ENCODE assay signal across 14 cellular contexts in the genomic region with DNA sequence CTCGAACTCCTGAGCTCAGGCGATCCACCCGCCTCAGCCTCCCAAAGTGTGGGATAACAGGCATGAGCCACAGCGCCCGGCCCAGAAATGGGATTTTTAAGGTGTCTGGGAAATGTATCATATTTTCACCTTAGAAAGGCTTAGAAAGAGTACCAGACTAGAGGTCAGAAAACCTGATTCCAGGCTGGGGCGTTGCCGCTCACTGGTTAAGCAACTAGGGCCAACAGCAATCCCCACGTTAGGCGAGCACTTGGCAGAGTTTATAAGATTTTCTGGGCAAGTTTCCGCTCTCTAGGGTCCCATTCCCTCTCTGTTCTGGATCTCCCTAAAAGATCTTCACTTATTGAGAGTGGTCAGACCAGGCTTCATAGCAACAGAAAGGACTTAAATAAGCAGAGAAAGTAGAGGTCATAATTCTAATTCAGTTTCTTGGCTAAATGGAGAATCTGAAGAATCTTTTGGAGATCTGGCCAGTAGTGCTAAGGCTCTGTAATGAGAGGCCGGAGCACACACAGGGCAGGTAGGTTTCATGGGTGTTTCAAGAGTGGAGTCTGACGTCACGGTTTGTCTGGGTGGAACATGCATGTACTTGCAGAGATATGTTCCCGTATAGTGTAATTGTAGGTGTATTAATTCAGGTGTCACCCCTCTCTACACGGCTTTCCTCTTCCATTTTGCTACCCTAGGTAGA. TPM values are rescaled to one million over a fixed set of nuclear protein-coding genes. Genes with fewer than 3 reads are reported as not detected.
A peak's percentile ranks its signal among the peaks of the same experiment; 100 is the strongest.
DNase-seq lines count a peak whose midpoint lies in the region; ATAC-seq, FAIRE-seq and TF ChIP-seq lines count a peak whose summit lies in the region.
"Had no signal": no experiment of that assay in that cellular context is flagged by ENCODE, and none has a peak within 500 bp of the region (broad histone marks: within the 10 kb centered on the region; RNA-seq: fewer than 3 reads in every experiment).

No MANE protein-coding gene starts in this region.

- no peak for ATAC-seq in A549
- ATAC-seq in psoas muscle: no peak
- ATAC-seq in HG02610 (IDR thresholded peaks at IDR 0.05; ENCODE audit: unreplicated experiment): no peak

- H3K27ac ChIP-seq in A549 (peak overlapping the region; percentile 49 to 99; a peak in 3 of 6 replicates), SJSA1 (peak overlapping the region; percentile 83), psoas muscle (peak overlapping the region; percentile 90)

- DNase-seq in A549 (ENCODE audit: low read depth in 1 of 2, low spot score in 1 of 2): no peak
- no peak for DNase-seq in SJSA1 (ENCODE audit: low read depth in 1 of 2, low spot score in 2 of 2)
- DNase-seq in fibroblast of the aortic adventitia (ENCODE audit: low read depth): peak; percentile 73
- DNase-seq in psoas muscle: peak; percentile 65 to 71
- no peak for DNase-seq in activated naive CD4-positive, alpha-beta T cell (lab: John Stamatoyannopoulos, UW)
- no peak for DNase-seq in NCI-H2196 (lab: John Stamatoyannopoulos, UW; ENCODE audit: unreplicated experiment)
- no peak for DNase-seq in NCI-H1436 (lab: John Stamatoyannopoulos, UW)
- DNase-seq: activated CD4-positive, alpha-beta T cell treated with anti-CD3 and anti-CD28 coated beads, Interleukin-2, amount 10 ng/mL, durations not matched to agents 7 days and 5 days; GDM1; NCI-H345; SHP77 treated with DMSO at 0.1 percent for 48 hours had no signal

- H3K4me3 ChIP-seq in A549 (no peak overlapping the region), SJSA1 (no peak overlapping the region), fibroblast of the aortic adventitia (ENCODE audit: low read depth, low read length) (no peak overlapping the region), psoas muscle (no peak overlapping the region)

- H3K36me3 ChIP-seq in SJSA1 (peaks cover 10% of the 10 kb centered on the region), psoas muscle (ENCODE audit: insufficient read depth in 1 of 2, low read depth in 1 of 2) (no peaks in the 10 kb centered on the region)

- POLR2A ChIA-PET in A549 (lab: Yijun Ruan, JAX): no interaction called here

- no peaks in the 10 kb centered on the region for H3K27me3 ChIP-seq in SJSA1 (replicated peaks)
- no peaks in the 10 kb centered on the region for H3K27me3 ChIP-seq in psoas muscle (ENCODE audit: insufficient read depth in 3 of 3, low read length in 2 of 3)

- H3K4me1 ChIP-seq in A549 (peaks cover 35% of the 10 kb centered on the region), SJSA1 (replicated peaks) (peaks cover 69% of the 10 kb centered on the region), psoas muscle (peaks cover 31% of the 10 kb centered on the region)

- FAIRE-seq in A549 (lab: Jason Lieb, UNC): no peak
- FAIRE-seq: H54, islet of Langerhans had no signal

- CTCF ChIA-PET in A549 (lab: Yijun Ruan, JAX): no interaction called here

- no peak for TF ChIP-seq POLR2A in A549 (IDR thresholded peaks at IDR 0.05; ENCODE audit: low read length)

- no peaks in the 10 kb centered on the region for H3K9me3 ChIP-seq in A549
- 0 out of 2 replicates have a peak, but pooled peaks cover 2% of the 10 kb centered on the region for H3K9me3 ChIP-seq in SJSA1 (replicated peaks)
- no peaks in the 10 kb centered on the region for H3K9me3 ChIP-seq in psoas muscle

- TF ChIP-seq CTCF in A549 (IDR thresholded peaks at IDR 0.05) (no peak), fibroblast of the aortic adventitia (IDR thresholded peaks at IDR 0.05; ENCODE audit: insufficient read depth, low read length) (no peak), psoas muscle (IDR thresholded peaks at IDR 0.05) (no peak)

- 92% methylated on average over 15 of the region's 15 CpGs for WGBS in A549 (ENCODE audit: missing lambda C conversion rate)
- 80 to 84% (median 82%) methylated on average over 15 of the region's 15 CpGs for WGBS in psoas muscle, 3 donors

- intact Hi-C loops in psoas muscle (cut with DNase I): loop anchor here (2.0 to 10.0 kb wide), 2 partner anchors 278 to 280 kb away; no protein-coding TSS in a partner anchor

- TF ChIP-seq RAD21 in A549 (conservative IDR thresholded peaks at IDR 0.05 in 1 of 2, IDR thresholded peaks at IDR 0.05 in 1 of 2): no peak

- no peak overlapping the region; the same call in 2 of the 3 replicates for H3K4me2 ChIP-seq in A549

- no peak for TF ChIP-seq EP300 in A549 (IDR thresholded peaks at IDR 0.05)

TF ChIP-seq in A549, 52 proteins besides CTCF, POLR2A, EP300 and RAD21:
- TF ChIP-seq NR3C1 (IDR thresholded peaks at IDR 0.05): no peak
- TF ChIP-seq CBX2 (IDR thresholded peaks at IDR 0.05; ENCODE audit: borderline replicate concordance, low read depth): no peak
- no peak for TF ChIP-seq TP53 (CRISPR knock-in tag; IDR thresholded peaks at IDR 0.05)
- TF ChIP-seq, protein P1, sequence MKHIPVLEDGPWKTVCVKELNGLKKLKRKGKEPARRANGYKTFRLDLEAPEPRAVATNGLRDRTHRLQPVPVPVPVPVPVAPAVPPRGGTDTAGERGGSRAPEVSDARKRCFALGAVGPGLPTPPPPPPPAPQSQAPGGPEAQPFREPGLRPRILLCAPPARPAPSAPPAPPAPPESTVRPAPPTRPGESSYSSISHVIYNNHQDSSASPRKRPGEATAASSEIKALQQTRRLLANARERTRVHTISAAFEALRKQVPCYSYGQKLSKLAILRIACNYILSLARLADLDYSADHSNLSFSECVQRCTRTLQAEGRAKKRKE (CRISPR knock-in tag; IDR thresholded peaks at IDR 0.05; ENCODE audit: low read depth): no peak
- TF ChIP-seq CBX8 (IDR thresholded peaks at IDR 0.05): no peak
- no peak for TF ChIP-seq RARB (CRISPR knock-in tag; IDR thresholded peaks at IDR 0.05)
- TF ChIP-seq, protein P2, sequence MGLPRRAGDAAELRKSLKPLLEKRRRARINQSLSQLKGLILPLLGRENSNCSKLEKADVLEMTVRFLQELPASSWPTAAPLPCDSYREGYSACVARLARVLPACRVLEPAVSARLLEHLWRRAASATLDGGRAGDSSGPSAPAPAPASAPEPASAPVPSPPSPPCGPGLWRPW (IDR thresholded peaks at IDR 0.05): no peak
- TF ChIP-seq, protein P3, sequence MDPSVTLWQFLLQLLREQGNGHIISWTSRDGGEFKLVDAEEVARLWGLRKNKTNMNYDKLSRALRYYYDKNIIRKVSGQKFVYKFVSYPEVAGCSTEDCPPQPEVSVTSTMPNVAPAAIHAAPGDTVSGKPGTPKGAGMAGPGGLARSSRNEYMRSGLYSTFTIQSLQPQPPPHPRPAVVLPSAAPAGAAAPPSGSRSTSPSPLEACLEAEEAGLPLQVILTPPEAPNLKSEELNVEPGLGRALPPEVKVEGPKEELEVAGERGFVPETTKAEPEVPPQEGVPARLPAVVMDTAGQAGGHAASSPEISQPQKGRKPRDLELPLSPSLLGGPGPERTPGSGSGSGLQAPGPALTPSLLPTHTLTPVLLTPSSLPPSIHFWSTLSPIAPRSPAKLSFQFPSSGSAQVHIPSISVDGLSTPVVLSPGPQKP (IDR thresholded peaks at IDR 0.05; ENCODE audit: low read depth, low read length): no peak
- TF ChIP-seq FOSB (CRISPR knock-in tag; IDR thresholded peaks at IDR 0.05): no peak
- TF ChIP-seq FOXS1 (CRISPR knock-in tag; IDR thresholded peaks at IDR 0.05): no peak
- TF ChIP-seq MAFK (IDR thresholded peaks at IDR 0.05; ENCODE audit: partially characterized antibody): no peak
- TF ChIP-seq HOXB13 (CRISPR knock-in tag; IDR thresholded peaks at IDR 0.05; ENCODE audit: low read depth): no peak
- no peak for TF ChIP-seq PHF8 (IDR thresholded peaks at IDR 0.05; ENCODE audit: borderline replicate concordance, low read depth)
- no peak for TF ChIP-seq POLR2AphosphoS2 (conservative IDR thresholded peaks at IDR 0.05; ENCODE audit: low read length)
- TF ChIP-seq CHD4 (IDR thresholded peaks at IDR 0.05; ENCODE audit: borderline replicate concordance): no peak
- TF ChIP-seq CHD2 (IDR thresholded peaks at IDR 0.05; ENCODE audit: low read length, partially characterized antibody): no peak
- TF ChIP-seq, protein P4, sequence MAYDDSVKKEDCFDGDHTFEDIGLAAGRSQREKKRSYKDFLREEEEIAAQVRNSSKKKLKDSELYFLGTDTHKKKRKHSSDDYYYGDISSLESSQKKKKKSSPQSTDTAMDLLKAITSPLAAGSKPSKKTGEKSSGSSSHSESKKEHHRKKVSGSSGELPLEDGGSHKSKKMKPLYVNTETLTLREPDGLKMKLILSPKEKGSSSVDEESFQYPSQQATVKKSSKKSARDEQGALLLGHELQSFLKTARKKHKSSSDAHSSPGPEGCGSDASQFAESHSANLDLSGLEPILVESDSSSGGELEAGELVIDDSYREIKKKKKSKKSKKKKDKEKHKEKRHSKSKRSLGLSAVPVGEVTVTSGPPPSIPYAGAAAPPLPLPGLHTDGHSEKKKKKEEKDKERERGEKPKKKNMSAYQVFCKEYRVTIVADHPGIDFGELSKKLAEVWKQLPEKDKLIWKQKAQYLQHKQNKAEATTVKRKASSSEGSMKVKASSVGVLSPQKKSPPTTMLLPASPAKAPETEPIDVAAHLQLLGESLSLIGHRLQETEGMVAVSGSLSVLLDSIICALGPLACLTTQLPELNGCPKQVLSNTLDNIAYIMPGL (CRISPR knock-in tag; IDR thresholded peaks at IDR 0.05; ENCODE audit: borderline replicate concordance): no peak
- TF ChIP-seq, protein P5, sequence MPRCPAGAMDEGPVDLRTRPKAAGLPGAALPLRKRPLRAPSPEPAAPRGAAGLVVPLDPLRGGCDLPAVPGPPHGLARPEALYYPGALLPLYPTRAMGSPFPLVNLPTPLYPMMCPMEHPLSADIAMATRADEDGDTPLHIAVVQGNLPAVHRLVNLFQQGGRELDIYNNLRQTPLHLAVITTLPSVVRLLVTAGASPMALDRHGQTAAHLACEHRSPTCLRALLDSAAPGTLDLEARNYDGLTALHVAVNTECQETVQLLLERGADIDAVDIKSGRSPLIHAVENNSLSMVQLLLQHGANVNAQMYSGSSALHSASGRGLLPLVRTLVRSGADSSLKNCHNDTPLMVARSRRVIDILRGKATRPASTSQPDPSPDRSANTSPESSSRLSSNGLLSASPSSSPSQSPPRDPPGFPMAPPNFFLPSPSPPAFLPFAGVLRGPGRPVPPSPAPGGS (IDR thresholded peaks at IDR 0.05): no peak

RNA-seq across cellular contexts. Expression of a gene that starts 4.2 kb away (rescaled TPM):
- polyA plus RNA-seq in A549 (2011; rRNA removed) (18.9 and 19.9 TPM in 2 replicates), A549 (2017; fragmentation: RNase III; extraction: RNeasy Plus Mini Kit Qiagen cat#74134 plus additional on column Dnase treatment) (26.9 to 29.1 TPM (median 29.0 TPM) in 3 replicates), psoas muscle (1 to 10 TPM; 5.4 to 6.1 (median 5.8) TPM)
- 38.2 and 48.5 TPM in 2 replicates for polyA plus RNA-seq in A549 (2012; cell fraction: cytosol; rRNA removed)
- 76.0 and 84.4 TPM in 2 replicates for polyA plus RNA-seq in A549 (2012; cell fraction: nucleus; rRNA removed)
- polyA minus RNA-seq in A549 (2011; rRNA and poly(A)+ RNA removed): 51.4 and 52.2 TPM in 2 replicates
- total RNA-seq in SJSA1 (2014; rRNA removed; shearing (Covaris generic)): 52.2 and 64.5 TPM in 2 replicates
- total RNA-seq in fibroblast of the aortic adventitia (ENCODE audit: low replicate concordance) (10.5 and 27.2 TPM in 2 replicates), psoas muscle (10 to 100 TPM in 2 of 4 donors, 1 to 10 TPM in 2; 8.4 to 14.7 (median 10.4) TPM)

Comparison
In these comparisons a context has a peak if more than half of its experiments do, and no peak if none do; other contexts are left out.
1. DNase-seq: peak in fibroblast of the aortic adventitia (single experiment) and psoas muscle (2 of 2); none in A549 (0 of 2), SJSA1 (0 of 2), activated naive CD4-positive, alpha-beta T cell (0 of 4), NCI-H2196 (single experiment) and NCI-H1436 (single experiment).
2. Peak in every context shown above with its lines, with median percentiles within 50 percentile points of each other: H3K27ac ChIP-seq.